In the genomic region with DNA sequence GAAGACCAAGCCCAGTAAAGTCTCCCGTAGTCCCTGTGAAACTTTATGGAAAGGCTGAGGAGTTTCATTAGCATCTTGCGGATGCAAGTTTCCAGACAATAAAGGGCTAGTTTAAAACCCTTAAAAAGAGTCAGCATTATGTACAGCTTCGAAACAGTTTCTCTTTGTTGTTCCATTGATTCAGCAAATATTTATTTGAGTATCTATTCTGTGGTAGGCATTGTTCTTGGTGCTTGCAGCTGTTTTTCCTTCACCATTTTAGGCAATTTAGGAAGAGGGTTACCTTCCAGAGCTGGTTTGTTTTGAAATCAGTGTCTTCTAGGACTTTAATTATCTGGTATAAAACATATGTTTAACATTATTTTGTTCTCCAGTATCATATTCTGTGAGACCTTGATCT, we compare ENCODE assay signal across 8 cellular contexts. TPM values are rescaled to one million over a fixed set of nuclear protein-coding genes. Genes with fewer than 3 reads are reported as not detected.
A peak's percentile ranks its signal among the peaks of the same experiment; 100 is the strongest.
DNase-seq lines count a peak whose midpoint lies in the region; ATAC-seq and TF ChIP-seq lines count a peak whose summit lies in the region.

No MANE protein-coding gene starts in this region.

- H3K9me3 ChIP-seq in MG63 (no peaks in the 10 kb centered on the region), duodenal mucosa (ENCODE audit: control insufficient read depth in 1 of 2, low read length in 2 of 2) (no peaks in the 10 kb centered on the region)

- H3K4me3 Mint-ChIP-seq in nephron progenitor cell: peak overlapping the region; percentile 99

- no peak overlapping the region for H3K27ac ChIP-seq in duodenal mucosa (ENCODE audit: low read depth, low read length)

- DNase-seq in COLO829 (ENCODE audit: low spot score) (peak; percentile 34), MG63 (no peak), nephron progenitor cell (no peak), amniotic stem cell (lab: John Stamatoyannopoulos, UW) (no peak), left lobe of liver (ENCODE audit: low spot score) (no peak)

- H3K9me3 Mint-ChIP-seq in nephron progenitor cell: no peaks in the 10 kb centered on the region

- H3K9ac ChIP-seq in duodenal mucosa (ENCODE audit: low read depth in 1 of 2, low read length in 2 of 2): peak overlapping the region in 1 of 2 donors; percentile 86

- peaks cover 24 to 29% of the 10 kb centered on the region in 2 donors for H3K4me1 ChIP-seq in duodenal mucosa (ENCODE audit: control insufficient read depth in 1 of 2, insufficient read depth in 2 of 2, low read length in 2 of 2)

- no peak for TF ChIP-seq CTCF in nephron progenitor cell (IDR thresholded peaks at IDR 0.05)

- peaks cover 36% of the 10 kb centered on the region for H3K4me1 Mint-ChIP-seq in nephron progenitor cell

- ATAC-seq in left lobe of liver (no peak), GM19324 (IDR thresholded peaks at IDR 0.05; ENCODE audit: low FRiP score, unreplicated experiment) (no peak), GM21423 (IDR thresholded peaks at IDR 0.05; ENCODE audit: unreplicated experiment) (no peak)

- no peak overlapping the region for H3K27ac Mint-ChIP-seq in nephron progenitor cell

- H3K4me3 ChIP-seq in MG63 (peak overlapping the region; percentile 88), duodenal mucosa (ENCODE audit: low read depth in 1 of 2, low read length in 2 of 2) (peak overlapping the region; percentile 93 to 100)

- H3K27me3 ChIP-seq in MG63 (no peaks in the 10 kb centered on the region), duodenal mucosa (ENCODE audit: control insufficient read depth in 1 of 2, insufficient read depth in 2 of 2, low read length in 2 of 2) (no peaks in the 10 kb centered on the region)

- H3K36me3 ChIP-seq in MG63 (peaks cover 26% of the 10 kb centered on the region), duodenal mucosa (ENCODE audit: control insufficient read depth in 1 of 2, insufficient read depth in 2 of 2, low read length in 2 of 2) (peaks cover 14 to 32% of the 10 kb centered on the region in 2 donors)

- H3K36me3 Mint-ChIP-seq in nephron progenitor cell (ENCODE audit: low read depth): peaks cover 17% of the 10 kb centered on the region

- no peaks in the 10 kb centered on the region for H3K27me3 Mint-ChIP-seq in nephron progenitor cell (ENCODE audit: low read depth, poor library complexity)

RNA-seq across cellular contexts. Expression of gene SLIRP, which starts 1.5 kb away (rescaled TPM):
- total RNA-seq in MG63 (2014; rRNA removed; shearing (Covaris generic); ENCODE audit: low replicate concordance): 323 and 825 TPM in 2 replicates
- 47.9 TPM for total RNA-seq in left lobe of liver

RNA-seq across cellular contexts. Expression of gene ALKBH1, which starts 1.6 kb away (rescaled TPM):
- 7.1 and 8.8 TPM in 2 replicates for total RNA-seq in MG63 (2014; rRNA removed; shearing (Covaris generic); ENCODE audit: low replicate concordance)
- 6.2 TPM for total RNA-seq in left lobe of liver

RNA-seq across cellular contexts. Expression of gene SNW1, which starts 51.5 kb away (rescaled TPM):
- total RNA-seq in MG63 (2014; rRNA removed; shearing (Covaris generic); ENCODE audit: low replicate concordance): 34.8 and 39.5 TPM in 2 replicates
- 18.9 TPM for total RNA-seq in left lobe of liver
